30 cellular contexts compared by ENCODE assay signal in genomic region chr3:97694876-97695275, GRCh38.
"Had no signal": no experiment of that assay in that cellular context is flagged by ENCODE, and none has a peak within 500 bp of the region (broad histone marks: within the 10 kb centered on the region; RNA-seq: fewer than 3 reads in every experiment).

No MANE protein-coding gene starts in this region.

- H3K27me3 ChIP-seq: adrenal gland, ascending aorta, breast epithelium, esophagus muscularis mucosa, gastroesophageal sphincter had no signal

- H3K4me3 ChIP-seq: adrenal gland, ascending aorta, breast epithelium, esophagus muscularis mucosa, gastroesophageal sphincter had no signal

- H3K9me3 ChIP-seq: adrenal gland, ascending aorta, breast epithelium, esophagus muscularis mucosa, gastroesophageal sphincter had no signal

- ATAC-seq: activated CD4-positive, CD25-positive, alpha-beta regulatory T cell treated with anti-CD3 and anti-CD28 coated beads, Interleukin-2, amount 50 U/mL, for 24 hours; activated CD8-positive, alpha-beta memory T cell treated with anti-CD3 and anti-CD28 coated beads, Interleukin-2, amount 10 ng/mL, durations not matched to agents 7 days and 5 days; activated CD8-positive, alpha-beta T cell treated with anti-CD3 and anti-CD28 coated beads, Interleukin-2, amount 10 ng/mL, durations not matched to agents 7 days and 5 days; activated naive CD8-positive, alpha-beta T cell treated with anti-CD3 and anti-CD28 coated beads, Interleukin-2, amount 50 U/mL, for 24 hours; effector memory CD8-positive, alpha-beta T cell; gastroesophageal sphincter; T-helper 17 cell had no signal

- DNase-seq: activated B cell treated with CpG ODN at 0.5 μM for 24 hours; activated CD4-positive, alpha-beta T cell treated with anti-CD3 and anti-CD28 coated beads for 48 hours; activated CD4-positive, alpha-beta T cell treated with anti-CD3 and anti-CD28 coated beads, Interleukin-2, amount 50 U/mL, for 1 hour; activated CD4-positive, alpha-beta T cell treated with anti-CD3 and anti-CD28 coated beads, Interleukin-2, amount 50 U/mL, for 48 hours; activated CD8-positive, alpha-beta memory T cell treated with anti-CD3 and anti-CD28 coated beads, Interleukin-2, amount 10 ng/mL, durations not matched to agents 7 days and 5 days; activated CD8-positive, alpha-beta memory T cell treated with anti-CD3 and anti-CD28 coated beads, Interleukin-2, amount 50 U/mL, for 4 hours; activated CD8-positive, alpha-beta T cell treated with anti-CD3 and anti-CD28 coated beads, Interleukin-2, amount 10 ng/mL, durations not matched to agents 7 days and 5 days; activated effector memory CD4-positive, alpha-beta T cell treated with anti-CD3 and anti-CD28 coated beads, Interleukin-2, amount 50 U/mL, for 16 hours; activated naive CD4-positive, alpha-beta T cell treated with anti-CD3 and anti-CD28 coated beads for 36 hours; activated naive CD8-positive, alpha-beta T cell treated with anti-CD3 and anti-CD28 coated beads for 36 hours; activated naive CD8-positive, alpha-beta T cell treated with anti-CD3 and anti-CD28 coated beads, Interleukin-2, amount 50 U/mL, for 24 hours; activated T-cell treated with anti-CD3 and anti-CD28 coated beads, Interleukin-2, amount 50 U/mL, for 1 hour; activated T-cell treated with anti-CD3 and anti-CD28 coated beads, Interleukin-2, amount 50 U/mL, for 48 hours; adrenal gland; amygdala; cortex of kidney; dermis blood vessel endothelial cell; effector CD4-positive, alpha-beta T cell; effector memory CD8-positive, alpha-beta T cell; erythroblast; foreskin melanocyte; T-helper 1 cell; T-helper 17 cell; T1000; WERI-Rb-1 had no signal

- H3K27ac ChIP-seq: adrenal gland, ascending aorta, breast epithelium, esophagus muscularis mucosa, gastroesophageal sphincter, WERI-Rb-1 had no signal

- H3K4me1 ChIP-seq: adrenal gland, ascending aorta, breast epithelium, esophagus muscularis mucosa, gastroesophageal sphincter had no signal

- H3K36me3 ChIP-seq: adrenal gland, ascending aorta, breast epithelium, esophagus muscularis mucosa, gastroesophageal sphincter, WERI-Rb-1 had no signal
